Comparison of ENCODE assay signal across 1 cellular context in the genomic region with DNA sequence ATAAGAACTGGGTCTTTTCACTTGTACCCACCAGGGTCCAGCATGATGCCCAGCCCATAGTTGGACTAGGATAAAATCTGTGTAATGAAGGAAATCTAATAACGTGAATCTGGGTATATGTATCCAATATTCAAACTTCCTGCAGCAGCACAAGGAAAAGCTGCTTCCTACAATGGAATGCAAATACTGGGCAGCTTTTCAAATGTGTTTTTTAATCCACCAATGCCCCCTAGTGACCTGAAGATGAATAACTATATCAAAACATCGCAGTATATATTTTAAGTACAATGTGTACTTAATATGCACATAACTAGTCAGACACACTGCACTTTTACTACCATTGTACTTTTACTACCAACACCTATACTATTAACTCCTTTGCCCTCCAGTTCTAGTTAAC.
TF ChIP-seq lines count a peak whose summit lies in the region.

No MANE protein-coding gene starts in this region.

TF ChIP-seq in GM12878, 131 proteins besides CTCF, POLR2A, EP300 and RAD21:
- TF ChIP-seq IKZF1 (conservative IDR thresholded peaks at IDR 0.05), result peak; percentile 34; the same call in 1 of the 2 replicates
- TF ChIP-seq IKZF2 (IDR thresholded peaks at IDR 0.05), result peak in 1 of 2 experiments; percentile 26; a peak in 1 of 4 replicates
- no peak for TF ChIP-seq CHD2 (IDR thresholded peaks at IDR 0.05; ENCODE audit: borderline replicate concordance, low read depth, low read length)
- TF ChIP-seq SMC3 (IDR thresholded peaks at IDR 0.05; ENCODE audit: borderline replicate concordance, low read length), result peak; percentile 54; the same call in 1 of the 2 replicates
